Comparison of ENCODE assay signal across 26 cellular contexts in genomic region chr18:2331496-2331895, GRCh38.
"Had no signal": no experiment of that assay in that cellular context is flagged by ENCODE, and none has a peak within 500 bp of the region (broad histone marks: within the 10 kb centered on the region; RNA-seq: fewer than 3 reads in every experiment).

No MANE protein-coding gene starts in this region.

- H3K4me3 ChIP-seq: esophagus muscularis mucosa, gastroesophageal sphincter, heart left ventricle, hepatocyte, left lung, ovary, right atrium auricular region, smooth muscle cell, suprapubic skin, transverse colon, upper lobe of right lung, uterus had no signal

- H3K9me3 ChIP-seq: esophagus muscularis mucosa, gastroesophageal sphincter, heart left ventricle, left lung, ovary, right atrium auricular region, suprapubic skin, transverse colon, upper lobe of right lung, uterus had no signal

- DNase-seq: cerebellar nuclear complex; effector CD8-positive, alpha-beta T cell; heart left ventricle; left cardiac atrium; left lung; natural killer cell; occipital lobe; ovary; stimulated activated CD4-positive, alpha-beta T cell treated with anti-CD3 and anti-CD28 coated beads, Interleukin-12 subunit alpha, Interleukin-12 subunit beta, amount 100 ng/mL, for 4 hours; stimulated activated CD4-positive, alpha-beta T cell treated with anti-CD3 and anti-CD28 coated beads, Interleukin-1b, Interleukin-23, amount 100 ng/mL, for 48 hours; stimulated activated CD4-positive, alpha-beta T cell treated with anti-CD3 and anti-CD28 coated beads, Interleukin-4, amount 100 ng/mL, for 1 hour; stimulated activated CD8-positive, alpha-beta memory T cell treated with anti-CD3 and anti-CD28 coated beads, Interleukin-4, amount 100 ng/mL, for 48 hours; stimulated activated naive CD4-positive, alpha-beta T cell; stimulated activated naive CD8-positive, alpha-beta T cell treated with anti-CD3 and anti-CD28 coated beads, Interleukin-15, amount 100 ng/mL, for 72 hours; transverse colon; upper lobe of right lung; uterus had no signal

- ATAC-seq: gastroesophageal sphincter; heart left ventricle; left cardiac atrium; left lung; natural killer cell; sciatic nerve; stimulated activated naive CD8-positive, alpha-beta T cell treated with anti-CD3 and anti-CD28 coated beads, Interleukin-15, amount 100 ng/mL, for 72 hours; upper lobe of right lung had no signal

- H2AFZ ChIP-seq: hepatocyte had no signal

- FAIRE-seq: endothelial cell of umbilical vein, islet of Langerhans had no signal

- H3K27ac ChIP-seq: esophagus muscularis mucosa, gastroesophageal sphincter, heart left ventricle, hepatocyte, left lung, ovary, right atrium auricular region, suprapubic skin, transverse colon, upper lobe of right lung, uterus had no signal

- H3K79me2 ChIP-seq: hepatocyte had no signal

- H3K4me2 ChIP-seq: hepatocyte, smooth muscle cell had no signal

- H3K4me1 ChIP-seq: esophagus muscularis mucosa, gastroesophageal sphincter, heart left ventricle, left lung, right atrium auricular region, suprapubic skin, transverse colon, upper lobe of right lung, uterus had no signal

- H3K36me3 ChIP-seq: esophagus muscularis mucosa, gastroesophageal sphincter, heart left ventricle, left lung, ovary, right atrium auricular region, suprapubic skin, transverse colon, upper lobe of right lung, uterus had no signal

- H3K27me3 ChIP-seq: hepatocyte, ovary, right atrium auricular region, suprapubic skin, transverse colon, upper lobe of right lung, uterus had no signal
